Comparison of ENCODE assay signal across 1 cellular context in the genomic region with DNA sequence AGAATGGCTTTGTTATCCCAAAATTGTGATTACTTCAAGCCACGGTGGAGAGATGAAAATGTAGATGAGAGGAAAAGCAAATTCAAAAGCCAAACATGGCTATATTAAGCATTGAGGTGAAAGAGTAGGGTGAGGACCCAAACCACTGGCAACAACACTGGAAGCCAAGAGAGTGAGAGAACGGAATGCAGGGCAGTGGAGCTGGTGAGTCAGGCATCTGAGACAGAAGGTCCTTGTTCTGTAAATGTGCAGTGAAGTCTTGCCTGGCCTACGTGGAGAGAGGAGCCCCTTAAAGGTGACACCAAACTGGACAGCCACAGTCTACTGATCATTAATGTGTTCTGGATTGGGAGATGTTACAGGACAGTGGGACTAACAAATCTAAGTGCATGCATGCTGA.
TF ChIP-seq lines count a peak whose summit lies in the region.

No MANE protein-coding gene starts in this region.

TF ChIP-seq in HepG2, 621 proteins besides CTCF, POLR2A, EP300 and RAD21:
- no peak for TF ChIP-seq ZMYM3 (CRISPR knock-in tag; IDR thresholded peaks at IDR 0.05)
- no peak for TF ChIP-seq ZMYM2 (CRISPR knock-in tag; IDR thresholded peaks at IDR 0.05)
- TF ChIP-seq MEIS2 (CRISPR knock-in tag; IDR thresholded peaks at IDR 0.05): no peak
- TF ChIP-seq, protein P1, sequence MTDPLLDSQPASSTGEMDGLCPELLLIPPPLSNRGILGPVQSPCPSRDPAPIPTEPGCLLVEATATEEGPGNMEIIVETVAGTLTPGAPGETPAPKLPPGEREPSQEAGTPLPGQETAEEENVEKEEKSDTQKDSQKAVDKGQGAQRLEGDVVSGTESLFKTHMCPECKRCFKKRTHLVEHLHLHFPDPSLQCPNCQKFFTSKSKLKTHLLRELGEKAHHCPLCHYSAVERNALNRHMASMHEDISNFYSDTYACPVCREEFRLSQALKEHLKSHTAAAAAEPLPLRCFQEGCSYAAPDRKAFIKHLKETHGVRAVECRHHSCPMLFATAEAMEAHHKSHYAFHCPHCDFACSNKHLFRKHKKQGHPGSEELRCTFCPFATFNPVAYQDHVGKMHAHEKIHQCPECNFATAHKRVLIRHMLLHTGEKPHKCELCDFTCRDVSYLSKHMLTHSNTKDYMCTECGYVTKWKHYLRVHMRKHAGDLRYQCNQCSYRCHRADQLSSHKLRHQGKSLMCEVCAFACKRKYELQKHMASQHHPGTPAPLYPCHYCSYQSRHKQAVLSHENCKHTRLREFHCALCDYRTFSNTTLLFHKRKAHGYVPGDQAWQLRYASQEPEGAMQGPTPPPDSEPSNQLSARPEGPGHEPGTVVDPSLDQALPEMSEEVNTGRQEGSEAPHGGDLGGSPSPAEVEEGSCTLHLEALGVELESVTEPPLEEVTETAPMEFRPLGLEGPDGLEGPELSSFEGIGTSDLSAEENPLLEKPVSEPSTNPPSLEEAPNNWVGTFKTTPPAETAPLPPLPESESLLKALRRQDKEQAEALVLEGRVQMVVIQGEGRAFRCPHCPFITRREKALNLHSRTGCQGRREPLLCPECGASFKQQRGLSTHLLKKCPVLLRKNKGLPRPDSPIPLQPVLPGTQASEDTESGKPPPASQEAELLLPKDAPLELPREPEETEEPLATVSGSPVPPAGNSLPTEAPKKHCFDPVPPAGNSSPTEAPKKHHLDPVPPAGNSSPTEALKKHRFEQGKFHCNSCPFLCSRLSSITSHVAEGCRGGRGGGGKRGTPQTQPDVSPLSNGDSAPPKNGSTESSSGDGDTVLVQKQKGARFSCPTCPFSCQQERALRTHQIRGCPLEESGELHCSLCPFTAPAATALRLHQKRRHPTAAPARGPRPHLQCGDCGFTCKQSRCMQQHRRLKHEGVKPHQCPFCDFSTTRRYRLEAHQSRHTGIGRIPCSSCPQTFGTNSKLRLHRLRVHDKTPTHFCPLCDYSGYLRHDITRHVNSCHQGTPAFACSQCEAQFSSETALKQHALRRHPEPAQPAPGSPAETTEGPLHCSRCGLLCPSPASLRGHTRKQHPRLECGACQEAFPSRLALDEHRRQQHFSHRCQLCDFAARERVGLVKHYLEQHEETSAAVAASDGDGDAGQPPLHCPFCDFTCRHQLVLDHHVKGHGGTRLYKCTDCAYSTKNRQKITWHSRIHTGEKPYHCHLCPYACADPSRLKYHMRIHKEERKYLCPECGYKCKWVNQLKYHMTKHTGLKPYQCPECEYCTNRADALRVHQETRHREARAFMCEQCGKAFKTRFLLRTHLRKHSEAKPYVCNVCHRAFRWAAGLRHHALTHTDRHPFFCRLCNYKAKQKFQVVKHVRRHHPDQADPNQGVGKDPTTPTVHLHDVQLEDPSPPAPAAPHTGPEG (CRISPR knock-in tag; IDR thresholded peaks at IDR 0.05): no peak
- no peak for TF ChIP-seq MTF1 (CRISPR knock-in tag; IDR thresholded peaks at IDR 0.05)
- TF ChIP-seq AFF4 (CRISPR knock-in tag; IDR thresholded peaks at IDR 0.05): no peak
- no peak for TF ChIP-seq ZBTB20 (CRISPR knock-in tag; IDR thresholded peaks at IDR 0.05; ENCODE audit: borderline replicate concordance, low read depth)
- no peak for TF ChIP-seq ETV6 (CRISPR knock-in tag; conservative IDR thresholded peaks at IDR 0.05)
- TF ChIP-seq ZNF749 (CRISPR knock-in tag; IDR thresholded peaks at IDR 0.05; ENCODE audit: borderline replicate concordance): no peak
- TF ChIP-seq RFXANK (CRISPR knock-in tag; IDR thresholded peaks at IDR 0.05): no peak
- no peak for TF ChIP-seq ZNF333 (CRISPR knock-in tag; IDR thresholded peaks at IDR 0.05; ENCODE audit: borderline replicate concordance)
